15 cellular contexts compared by ENCODE assay signal in the genomic region with DNA sequence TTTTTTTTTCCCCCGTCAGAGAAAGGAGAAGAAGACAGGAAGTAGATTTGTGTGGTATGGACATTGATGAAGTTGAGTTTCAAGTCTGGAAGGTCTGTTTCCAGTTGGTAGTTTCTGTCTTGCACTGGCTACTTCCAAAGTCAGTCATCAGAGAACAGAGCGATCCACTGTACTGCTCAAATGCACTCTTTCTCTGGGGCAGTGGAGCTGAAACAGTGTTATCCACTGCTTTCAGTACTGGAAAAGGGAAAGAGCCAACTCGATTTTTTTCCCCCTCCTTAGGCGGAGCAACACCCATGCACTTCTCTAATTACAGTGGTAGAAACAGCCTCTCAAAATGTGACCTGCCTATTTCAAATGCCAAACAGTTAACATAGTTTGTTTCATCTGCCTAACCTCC. TPM values are rescaled to one million over a fixed set of nuclear protein-coding genes. Genes with fewer than 3 reads are reported as not detected.
DNase-seq lines count a peak whose midpoint lies in the region; ATAC-seq and TF ChIP-seq lines count a peak whose summit lies in the region.
"Had no signal": no experiment of that assay in that cellular context is flagged by ENCODE, and none has a peak within 500 bp of the region (broad histone marks: within the 10 kb centered on the region; RNA-seq: fewer than 3 reads in every experiment).

No MANE protein-coding gene starts in this region.

- DNase-seq in CD4-positive, CD25-positive, alpha-beta regulatory T cell: peak in 1 of 3 donors; percentile 27
- DNase-seq in astrocyte of the spinal cord (ENCODE audit: low read depth, low spot score) (peak; percentile 45), nephron progenitor cell (no peak), DMS153 (lab: John Stamatoyannopoulos, UW) (no peak)
- DNase-seq in central memory CD4-positive, alpha-beta T cell: no peak
- DNase-seq: AML-193; effector CD8-positive, alpha-beta T cell; mammary epithelial cell; NCI-H2227 treated with DMSO at 0.1 percent for 48 hours; ovary; stimulated activated CD4-positive, alpha-beta T cell treated with anti-CD3 and anti-CD28 coated beads, Interleukin-12 subunit alpha, Interleukin-12 subunit beta, amount 100 ng/mL, for 4 hours had no signal

- TF ChIP-seq CTCF in astrocyte of the spinal cord (IDR thresholded peaks at IDR 0.05; ENCODE audit: low read depth, low read length): no peak
- TF ChIP-seq CTCF in nephron progenitor cell (IDR thresholded peaks at IDR 0.05): no peak

- peaks cover 37 to 92% (median 82%) of the 10 kb centered on the region in 4 donors for H3K4me1 Mint-ChIP-seq in CD4-positive, CD25-positive, alpha-beta regulatory T cell
- H3K4me1 Mint-ChIP-seq in nephron progenitor cell: peaks cover 44% of the 10 kb centered on the region

- no peaks in the 10 kb centered on the region for H3K9me3 ChIP-seq in CD4-positive, CD25-positive, alpha-beta regulatory T cell (ENCODE audit: control insufficient read depth in 2 of 2, low read length in 2 of 2)
- H3K9me3 ChIP-seq in KOPT-K1 (ENCODE audit: insufficient read depth, low read length, poor library complexity, severe bottlenecking): no peaks in the 10 kb centered on the region
- H3K9me3 ChIP-seq: ovary, SJSA1, suprapubic skin had no signal

- no peak overlapping the region for H3K27ac ChIP-seq in CD4-positive, CD25-positive, alpha-beta regulatory T cell (ENCODE audit: insufficient read depth, low read length, poor library complexity, severe bottlenecking)
- H3K27ac ChIP-seq in KOPT-K1 (ENCODE audit: low read depth, low read length, poor library complexity, severe bottlenecking): peak overlapping the region; percentile 1
- H3K27ac ChIP-seq: ovary, SJSA1, suprapubic skin had no signal

- H3K9me3 Mint-ChIP-seq in CD4-positive, CD25-positive, alpha-beta regulatory T cell: no peaks in the 10 kb centered on the region
- no peaks in the 10 kb centered on the region for H3K9me3 Mint-ChIP-seq in nephron progenitor cell

- no peak for ATAC-seq in CD4-positive, CD25-positive, alpha-beta regulatory T cell (ENCODE audit: low read depth in 2 of 2)
- no peak for ATAC-seq in GM18502 (IDR thresholded peaks at IDR 0.05; ENCODE audit: poor library complexity, unreplicated experiment)

- peak overlapping the region in 3 of 4 donors; percentile 22 to 72 (median 37) for H3K4me3 Mint-ChIP-seq in CD4-positive, CD25-positive, alpha-beta regulatory T cell
- H3K4me3 Mint-ChIP-seq in nephron progenitor cell: no peak overlapping the region

- H3K27me3 ChIP-seq in CD4-positive, CD25-positive, alpha-beta regulatory T cell (ENCODE audit: control insufficient read depth, insufficient read depth, low read length): no peaks in the 10 kb centered on the region
- H3K27me3 ChIP-seq: ovary, SJSA1, suprapubic skin had no signal

- no peaks in the 10 kb centered on the region for H3K27me3 Mint-ChIP-seq in CD4-positive, CD25-positive, alpha-beta regulatory T cell
- no peaks in the 10 kb centered on the region for H3K27me3 Mint-ChIP-seq in nephron progenitor cell (ENCODE audit: low read depth, poor library complexity)

- H3K27ac Mint-ChIP-seq in CD4-positive, CD25-positive, alpha-beta regulatory T cell: peak overlapping the region; percentile 49 to 84 (median 60)
- peak overlapping the region; percentile 79 for H3K27ac Mint-ChIP-seq in nephron progenitor cell

- no peaks in the 10 kb centered on the region for H3K36me3 ChIP-seq in CD4-positive, CD25-positive, alpha-beta regulatory T cell (ENCODE audit: control insufficient read depth, insufficient read depth, low read length)
- peaks cover 64% of the 10 kb centered on the region for H3K36me3 ChIP-seq in KOPT-K1 (ENCODE audit: insufficient read depth, low read length)
- H3K36me3 ChIP-seq: ovary, suprapubic skin had no signal

- H3K36me3 Mint-ChIP-seq in CD4-positive, CD25-positive, alpha-beta regulatory T cell: peaks cover 35% of the 10 kb centered on the region
- peaks cover 14% of the 10 kb centered on the region for H3K36me3 Mint-ChIP-seq in nephron progenitor cell (ENCODE audit: low read depth)

- peak overlapping the region; percentile 16 for H3K4me3 ChIP-seq in CD4-positive, CD25-positive, alpha-beta regulatory T cell (ENCODE audit: low read depth, low read length)
- H3K4me3 ChIP-seq in astrocyte of the spinal cord (ENCODE audit: low read depth, low read length): no peak overlapping the region
- H3K4me3 ChIP-seq: ovary, SJSA1, suprapubic skin had no signal

- in situ Hi-C loops in astrocyte of the spinal cord (cut with HindIII; ENCODE audit: low sequenced_read_pairs): no loop called here

- H3K4me1 ChIP-seq in CD4-positive, CD25-positive, alpha-beta regulatory T cell (ENCODE audit: control insufficient read depth, insufficient read depth, low read length, poor library complexity, severe bottlenecking): peaks cover 28% of the 10 kb centered on the region
- H3K4me1 ChIP-seq: suprapubic skin had no signal

RNA-seq across cellular contexts. Expression of gene PRKCA, which starts 7.4 kb away (rescaled TPM):
- 84.0 TPM for total RNA-seq in CD4-positive, CD25-positive, alpha-beta regulatory T cell
- polyA plus RNA-seq in CD4-positive, CD25-positive, alpha-beta regulatory T cell: 1 to 10 TPM in 3 of 4 donors, under 1 TPM in 1; 0.60 to 2.3 (median 1.6) TPM
